Comparison of ENCODE assay signal across 9 cellular contexts in the genomic region with DNA sequence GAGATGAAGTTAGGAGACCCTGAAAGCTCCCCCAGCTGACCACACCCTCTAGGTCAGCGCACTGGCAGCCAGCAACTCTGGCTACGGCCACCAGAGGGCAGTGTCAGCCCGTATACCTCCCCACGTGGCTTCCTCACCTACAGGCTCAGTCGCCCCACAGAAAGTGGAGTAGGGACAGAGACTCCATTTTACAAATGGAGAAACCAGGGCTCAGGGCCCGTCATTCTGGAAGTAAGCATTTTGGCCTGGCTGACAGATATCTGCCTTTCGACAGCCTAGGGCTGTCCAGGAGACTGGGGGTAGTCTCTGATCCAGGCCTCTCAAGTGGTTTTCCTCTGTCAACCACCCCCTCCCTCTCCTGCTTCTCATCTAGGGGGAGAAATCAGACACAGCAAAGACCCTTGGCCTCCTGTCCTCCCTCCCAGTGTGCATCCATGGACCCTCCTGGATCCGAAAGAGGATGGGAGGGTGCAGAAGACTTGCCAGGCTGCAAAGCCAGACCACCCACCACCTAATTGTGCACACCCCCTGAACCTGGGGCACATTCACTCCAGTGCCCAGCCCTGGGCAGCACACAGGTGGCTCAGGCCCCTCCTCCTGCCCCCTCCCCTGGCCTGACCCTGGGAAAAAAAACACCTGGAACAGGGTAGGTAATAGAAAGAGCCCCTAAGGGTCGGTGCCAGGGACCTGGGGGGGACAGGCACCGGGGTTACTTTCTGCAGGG. TPM values are rescaled to one million over a fixed set of nuclear protein-coding genes. Genes with fewer than 3 reads are reported as not detected.
DNase-seq lines count a peak whose midpoint lies in the region; ATAC-seq and TF ChIP-seq lines count a peak whose summit lies in the region.
"Had no signal": no experiment of that assay in that cellular context is flagged by ENCODE, and none has a peak within 500 bp of the region (broad histone marks: within the 10 kb centered on the region; RNA-seq: fewer than 3 reads in every experiment).

No MANE protein-coding gene starts in this region.

- peak overlapping the region; percentile 17; the same call in 1 of the 2 replicates for H3K9ac ChIP-seq in ES-I3 (ENCODE audit: low read depth, low read length)

- no peak overlapping the region for H3K4me3 Mint-ChIP-seq in endothelial cell (ENCODE audit: unreplicated experiment)
- H3K4me3 Mint-ChIP-seq: stimulated activated naive CD8-positive, alpha-beta T cell treated with anti-CD3 and anti-CD28 coated beads, Interleukin-15, Interleukin-2, amounts not matched to agents 100 ng/mL and 50 ng/mL, for 24 hours had no signal

- ATAC-seq in GM19455 (IDR thresholded peaks at IDR 0.05; ENCODE audit: unreplicated experiment): no peak

- no peak overlapping the region for H3K27ac Mint-ChIP-seq in endothelial cell (ENCODE audit: unreplicated experiment)
- H3K27ac Mint-ChIP-seq: stimulated activated naive CD8-positive, alpha-beta T cell treated with anti-CD3 and anti-CD28 coated beads, Interleukin-15, Interleukin-2, amounts not matched to agents 100 ng/mL and 50 ng/mL, for 24 hours had no signal

- H3K9me3 ChIP-seq in ES-I3 (ENCODE audit: control insufficient read depth, insufficient read depth, low read length): no peaks in the 10 kb centered on the region

- H3K9me3 Mint-ChIP-seq in endothelial cell (ENCODE audit: unreplicated experiment): no peaks in the 10 kb centered on the region
- H3K9me3 Mint-ChIP-seq: stimulated activated naive CD8-positive, alpha-beta T cell treated with anti-CD3 and anti-CD28 coated beads, Interleukin-15, Interleukin-2, amounts not matched to agents 100 ng/mL and 50 ng/mL, for 24 hours had no signal

- peak; percentile 97 for TF ChIP-seq CTCF in endothelial cell (IDR thresholded peaks at IDR 0.05; ENCODE audit: unreplicated experiment)

- peaks cover 21% of the 10 kb centered on the region for H3K4me1 Mint-ChIP-seq in endothelial cell (ENCODE audit: unreplicated experiment)

- no peaks in the 10 kb centered on the region for H3K36me3 ChIP-seq in ES-I3 (ENCODE audit: insufficient read depth, low read length)

- H3K4me1 ChIP-seq in ES-I3 (ENCODE audit: insufficient read depth, low read length): peaks cover 6% of the 10 kb centered on the region

- H3K27me3 Mint-ChIP-seq in endothelial cell (ENCODE audit: unreplicated experiment): peaks cover 6% of the 10 kb centered on the region

- H3K36me3 Mint-ChIP-seq in endothelial cell (ENCODE audit: low read depth, unreplicated experiment): peaks cover 8% of the 10 kb centered on the region

- DNase-seq in HS-5 (ENCODE audit: low read depth): peak; percentile 35
- peak; percentile 35 for DNase-seq in NOMO-1 treated with dmso at 0.1 percent for 144 hours (lab: John Stamatoyannopoulos, UW; ENCODE audit: unreplicated experiment)
- DNase-seq in activated CD8-positive, alpha-beta memory T cell treated with anti-CD3 and anti-CD28 coated beads for 4 hours (ENCODE audit: low read depth in 2 of 2): peak; percentile 55 to 56
- DNase-seq in endothelial cell (ENCODE audit: low spot score): peak; percentile 87
- peak; percentile 75 for DNase-seq in midbrain (lab: John Stamatoyannopoulos, UW)
- DNase-seq in stimulated activated CD8-positive, alpha-beta memory T cell treated with anti-CD3 and anti-CD28 coated beads, Interleukin-2, amount 100 ng/mL, for 1 hour (ENCODE audit: low read depth in 2 of 2): peak; percentile 60 to 61

RNA-seq across cellular contexts. Expression of a gene that starts 3.8 kb away (rescaled TPM):
- total RNA-seq in endothelial cell (ENCODE audit: unreplicated experiment): 18.1 TPM

RNA-seq across cellular contexts. Expression of a gene that starts 26.1 kb away (rescaled TPM):
- not detected for total RNA-seq in endothelial cell (ENCODE audit: unreplicated experiment)

RNA-seq across cellular contexts. Expression of a gene that starts 48.3 kb away (rescaled TPM):
- 330 TPM for total RNA-seq in endothelial cell (ENCODE audit: unreplicated experiment)

RNA-seq across cellular contexts. Expression of a gene that starts 49.6 kb away (rescaled TPM):
- total RNA-seq in endothelial cell (ENCODE audit: unreplicated experiment): 569 TPM

Comparison
In these comparisons a context has a peak if more than half of its experiments do, and no peak if none do; other contexts are left out.
1. DNase-seq: peak in every context shown above with its lines; median percentile 87 in endothelial cell; 75 in midbrain; 60 in stimulated activated CD8-positive, alpha-beta memory T cell treated with anti-CD3 and anti-CD28 coated beads, Interleukin-2, amount 100 ng/mL, for 1 hour; 56 in activated CD8-positive, alpha-beta memory T cell treated with anti-CD3 and anti-CD28 coated beads for 4 hours; 35 in HS-5; 35 in NOMO-1 treated with dmso at 0.1 percent for 144 hours.